In the genomic region with DNA sequence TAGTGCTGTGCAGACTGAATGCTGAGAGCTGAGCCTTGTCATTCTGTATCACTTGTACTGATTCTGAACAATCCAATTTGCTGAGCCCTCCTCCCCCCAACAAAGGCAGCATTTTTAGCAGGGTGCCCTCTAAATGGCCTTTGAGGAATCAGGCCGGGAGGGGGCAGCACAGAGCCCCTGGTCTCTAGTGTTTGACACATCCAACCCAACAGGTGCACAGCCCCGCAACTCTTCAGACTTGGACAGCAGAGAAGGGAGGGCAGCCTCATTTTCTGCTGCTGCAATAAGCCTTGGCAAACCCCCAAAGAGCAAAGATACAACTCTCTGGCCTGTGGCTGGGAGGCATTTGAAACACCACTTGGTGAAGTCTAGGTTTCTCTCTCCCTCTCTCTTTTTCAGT, we compare ENCODE assay signal across 8 cellular contexts. TPM values are rescaled to one million over a fixed set of nuclear protein-coding genes. Genes with fewer than 3 reads are reported as not detected.
DNase-seq lines count a peak whose midpoint lies in the region; ATAC-seq and TF ChIP-seq lines count a peak whose summit lies in the region.

No MANE protein-coding gene starts in this region.

- in situ Hi-C loops in SK-MEL-5 (cut with HindIII; ENCODE audit: low pct_unique_long_range_greater_than_20kb, low sequenced_read_pairs) = no loop called here

- H3K27me3 ChIP-seq in vagina = no peaks in the 10 kb centered on the region

- TF ChIP-seq CTCF in GM12864 (IDR thresholded peaks at IDR 0.05; ENCODE audit: low read depth, low read length, missing control alignments) = peak; percentile 67
- no peak for TF ChIP-seq CTCF in vagina (IDR thresholded peaks at IDR 0.05)

- ATAC-seq in HG02798 (IDR thresholded peaks at IDR 0.05; ENCODE audit: poor library complexity, unreplicated experiment) = peak; percentile 84

- H3K36me3 ChIP-seq in vagina = no peaks in the 10 kb centered on the region

- no peaks in the 10 kb centered on the region for H3K9me3 ChIP-seq in vagina

- no peak for TF ChIP-seq POLR2A in vagina (IDR thresholded peaks at IDR 0.05)

- intact Hi-C loops in vagina (cut with DNase I) = no loop called here

- no peak for DNase-seq in GM12864 (ENCODE audit: low read depth)
- peak; percentile 62 for DNase-seq in SK-MEL-5 (ENCODE audit: low read depth, low spot score)
- peak; percentile 5 for DNase-seq in astrocyte of the hippocampus (ENCODE audit: low read depth, low spot score)
- peak; percentile 28 for DNase-seq in left kidney (ENCODE audit: low read depth, low spot score)
- peak; percentile 19 to 20 for DNase-seq in stimulated activated CD8-positive, alpha-beta memory T cell treated with anti-CD3 and anti-CD28 coated beads, Interleukin-2, amount 100 ng/mL, for 48 hours (ENCODE audit: low read depth in 2 of 2)
- no peak for DNase-seq in GDM1 (lab: John Stamatoyannopoulos, UW)
- no peak for DNase-seq in vagina (ENCODE audit: extremely low spot score in 2 of 2)

- no peak overlapping the region for H3K4me3 ChIP-seq in GM12864 (ENCODE audit: low read depth, low read length)
- no peak overlapping the region for H3K4me3 ChIP-seq in vagina

- no peak overlapping the region for H3K27ac ChIP-seq in vagina

- no peaks in the 10 kb centered on the region for H3K4me1 ChIP-seq in vagina

RNA-seq across cellular contexts. Expression of gene ATP1B4, which starts 3.4 kb away (rescaled TPM):
- total RNA-seq in SK-MEL-5 (2014; rRNA removed; shearing (Covaris generic)) = not detected in 2 replicates
- not detected in 2 replicates for polyA plus RNA-seq in SK-MEL-5 (2015; cell fraction: cytosol; rRNA removed)
- polyA plus RNA-seq in SK-MEL-5 (2015; cell fraction: nucleus; rRNA removed) = not detected in 2 replicates
- 0.74 TPM for total RNA-seq in vagina

RNA-seq across cellular contexts. Expression of gene TMEM255A, which starts 54.1 kb away (rescaled TPM):
- 27.2 and 28.1 TPM in 2 replicates for total RNA-seq in SK-MEL-5 (2014; rRNA removed; shearing (Covaris generic))
- 44.4 and 55.2 TPM in 2 replicates for polyA plus RNA-seq in SK-MEL-5 (2015; cell fraction: cytosol; rRNA removed)
- polyA plus RNA-seq in SK-MEL-5 (2015; cell fraction: nucleus; rRNA removed) = 30.6 and 40.0 TPM in 2 replicates
- total RNA-seq in vagina = 10.8 TPM

Comparison
In these comparisons a context has a peak if more than half of its experiments do, and no peak if none do; other contexts are left out.
1. DNase-seq: peak in SK-MEL-5 (single experiment), astrocyte of the hippocampus (single experiment), left kidney (single experiment) and stimulated activated CD8-positive, alpha-beta memory T cell treated with anti-CD3 and anti-CD28 coated beads, Interleukin-2, amount 100 ng/mL, for 48 hours (2 of 2); none in GM12864 (single experiment), GDM1 (single experiment) and vagina (0 of 2).